Comparison of ENCODE assay signal across 16 cellular contexts in genomic region chr17:59093145-59093701, GRCh38. TPM values are rescaled to one million over a fixed set of nuclear protein-coding genes. Genes with fewer than 3 reads are reported as not detected.
DNase-seq lines count a peak whose midpoint lies in the region; ATAC-seq and TF ChIP-seq lines count a peak whose summit lies in the region.
"Had no signal": no experiment of that assay in that cellular context is flagged by ENCODE, and none has a peak within 500 bp of the region (broad histone marks: within the 10 kb centered on the region; RNA-seq: fewer than 3 reads in every experiment).

No MANE protein-coding gene starts in this region.

- no peak for TF ChIP-seq CTCF in fibroblast of villous mesenchyme (IDR thresholded peaks at IDR 0.05; ENCODE audit: insufficient read depth, low read depth, low read length)
- no peak for TF ChIP-seq CTCF in osteocyte (IDR thresholded peaks at IDR 0.05)
- TF ChIP-seq CTCF in right lobe of liver (IDR thresholded peaks at IDR 0.05) = no peak

- in situ Hi-C loops in G401 (cut with HindIII; ENCODE audit: low sequenced_read_pairs) = no loop called here

- 76% methylated on average over 4 of the region's 4 CpGs for WGBS in right lobe of liver (ENCODE audit: insufficient coverage, low coverage, low lambda C conversion rate, missing lambda C conversion rate)

- DNase-seq in AG08395 (ENCODE audit: low spot score) (peak; percentile 1), SJCRH30 (no peak), fibroblast of villous mesenchyme (ENCODE audit: low read depth) (no peak), osteocyte (ENCODE audit: extremely low spot score, unreplicated experiment) (no peak), right lobe of liver (no peak), T-helper 17 cell (no peak), G401 (ENCODE audit: low spot score) (no peak)
- DNase-seq: MM.1S; NCI-H446 treated with DMSO at 0.1 percent for 48 hours; occipital lobe; SIG-M5; stimulated activated CD4-positive, alpha-beta T cell treated with anti-CD3 and anti-CD28 coated beads, Interleukin-4, amount 100 ng/mL, for 4 hours had no signal

- peak overlapping the region; percentile 75 for H3K27ac ChIP-seq in SJCRH30
- no peak overlapping the region for H3K27ac ChIP-seq in right lobe of liver

- peaks cover 4% of the 10 kb centered on the region for H3K9me3 Mint-ChIP-seq in osteocyte (ENCODE audit: unreplicated experiment)

- H3K4me1 ChIP-seq in SJCRH30 (peaks cover 14% of the 10 kb centered on the region; the same call in 1 of the 2 replicates), right lobe of liver (no peaks in the 10 kb centered on the region)

- H3K27me3 Mint-ChIP-seq in osteocyte (ENCODE audit: unreplicated experiment) = no peaks in the 10 kb centered on the region
- no peaks in the 10 kb centered on the region for H3K27me3 Mint-ChIP-seq in T-helper 17 cell

- H3K36me3 ChIP-seq in SJCRH30 = peaks cover 13% of the 10 kb centered on the region
- peaks cover 0 to 8% (median 2%) of the 10 kb centered on the region in 4 donors for H3K36me3 ChIP-seq in right lobe of liver

- H3K9me3 ChIP-seq in SJCRH30 (replicated peaks) (no peaks in the 10 kb centered on the region), right lobe of liver (no peaks in the 10 kb centered on the region), T-helper 17 cell (ENCODE audit: control insufficient read depth, low read length, poor library complexity, severe bottlenecking) (no peaks in the 10 kb centered on the region)
- H3K9me3 ChIP-seq: gastrocnemius medialis had no signal

- H3K27ac Mint-ChIP-seq in osteocyte (ENCODE audit: unreplicated experiment) (peak overlapping the region; percentile 90), T-helper 17 cell (no peak overlapping the region)

- peaks cover 22% of the 10 kb centered on the region for H3K36me3 Mint-ChIP-seq in osteocyte (ENCODE audit: unreplicated experiment)
- H3K36me3 Mint-ChIP-seq in T-helper 17 cell (ENCODE audit: low read depth) = no peaks in the 10 kb centered on the region

- intact Hi-C loops in right lobe of liver (cut with DNase I) = no loop called here

- no peaks in the 10 kb centered on the region for H3K27me3 ChIP-seq in SJCRH30
- no peaks in the 10 kb centered on the region for H3K27me3 ChIP-seq in right lobe of liver
- H3K27me3 ChIP-seq: gastrocnemius medialis had no signal

- ATAC-seq in right lobe of liver (no peak), T-helper 17 cell (no peak), HG02642 (IDR thresholded peaks at IDR 0.05; ENCODE audit: poor library complexity, unreplicated experiment) (no peak)
- ATAC-seq: activated CD4-positive, CD25-positive, alpha-beta regulatory T cell treated with anti-CD3 and anti-CD28 coated beads, Interleukin-2, amount 50 U/mL, for 24 hours; gastrocnemius medialis; left lobe of liver had no signal

- peaks cover 40% of the 10 kb centered on the region for H3K4me1 Mint-ChIP-seq in osteocyte (ENCODE audit: unreplicated experiment)
- H3K4me1 Mint-ChIP-seq in T-helper 17 cell = peaks cover 12% of the 10 kb centered on the region

- H3K4me3 Mint-ChIP-seq in osteocyte (ENCODE audit: unreplicated experiment) = peak overlapping the region; percentile 55
- H3K4me3 Mint-ChIP-seq in T-helper 17 cell = no peak overlapping the region

- TF ChIP-seq POLR2A in right lobe of liver (IDR thresholded peaks at IDR 0.05) = no peak

- peak overlapping the region; percentile 37 for H3K4me3 ChIP-seq in SJCRH30
- H3K4me3 ChIP-seq in fibroblast of villous mesenchyme (ENCODE audit: low read depth, low read length) = peak overlapping the region; percentile 30
- H3K4me3 ChIP-seq in right lobe of liver = no peak overlapping the region
- H3K4me3 ChIP-seq: gastrocnemius medialis had no signal

RNA-seq across cellular contexts. Expression of gene TRIM37, which starts 13.5 kb away (rescaled TPM):
- 32.6 and 44.9 TPM in 2 replicates for total RNA-seq in SJCRH30 (2014; rRNA removed; shearing (Covaris generic))
- total RNA-seq in fibroblast of villous mesenchyme (44.1 and 62.6 TPM in 2 replicates), osteocyte (32.6 and 35.9 TPM in 2 replicates), right lobe of liver (10 to 100 TPM in 1 of 6 experiments, 1 to 10 TPM in 5; 7.2 to 11.0 (median 9.0) TPM), T-helper 17 cell (10 to 100 TPM; 24.1 to 26.1 TPM)
- total RNA-seq in G401 (2014; rRNA removed; shearing (Covaris generic)) = 34.1 and 36.6 TPM in 2 replicates

Comparison
In these comparisons a context has a peak if more than half of its experiments do, and no peak if none do; other contexts are left out.
1. H3K4me3 ChIP-seq: peak in SJCRH30 (single experiment) and fibroblast of villous mesenchyme (single experiment); none in right lobe of liver (0 of 3).